2 cellular contexts compared by ENCODE assay signal in the genomic region with DNA sequence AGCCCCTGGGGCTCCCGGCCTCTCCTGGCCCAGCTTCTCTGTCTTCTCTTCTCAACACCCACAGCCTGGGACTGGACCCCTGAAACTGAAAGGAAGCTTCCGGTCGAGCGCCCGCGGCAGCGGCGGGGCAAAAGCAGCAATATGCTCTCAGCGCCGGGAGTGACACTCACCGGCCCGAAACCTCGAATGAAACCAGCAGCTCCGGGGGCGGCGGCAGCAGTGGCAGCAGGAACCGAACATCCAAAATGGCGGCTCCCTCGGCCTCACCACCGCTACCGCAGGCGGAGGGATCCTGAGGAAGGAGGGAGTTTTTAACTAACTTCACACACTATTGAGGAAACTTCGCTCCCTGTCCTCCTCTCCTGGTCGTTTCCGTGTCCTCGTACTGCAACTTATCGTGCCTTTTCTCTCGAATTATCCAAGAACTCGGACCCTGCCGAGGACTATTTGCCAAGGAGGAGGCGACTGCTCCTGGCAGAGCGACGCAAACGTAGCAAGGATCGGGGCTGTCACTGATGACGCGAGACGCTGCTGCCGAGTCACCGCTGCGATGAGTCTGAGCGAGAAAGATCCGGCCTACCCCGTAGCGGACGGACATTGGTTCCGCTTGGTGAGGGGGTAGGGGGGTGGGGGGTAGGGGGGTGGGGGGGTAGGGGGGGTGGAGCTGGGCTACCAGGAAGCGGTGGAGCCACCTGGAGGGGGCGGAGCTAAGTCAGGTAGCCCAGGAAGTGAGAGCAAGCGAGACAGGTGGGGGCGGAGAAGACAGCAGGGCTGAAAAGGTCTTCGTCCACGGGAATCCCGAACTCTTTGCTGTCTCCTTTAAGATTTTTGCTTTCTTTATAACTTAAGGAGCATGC.
TF ChIP-seq lines count a peak whose summit lies in the region.

Gene AP1G1 (minus strand): TSS at position 242 of the 857 bp plus-strand sequence. CDS start 19,355 bp downstream, outside the sequence.

TF ChIP-seq in HCT116, 20 proteins besides CTCF, POLR2A, EP300 and RAD21 (continued from another document):
- TF ChIP-seq ZBTB33 (IDR thresholded peaks at IDR 0.05; ENCODE audit: extremely low read depth, insufficient replicate concordance, low read length): no peak
- 0 out of 2 replicates have a peak, but pooled peaks have one; percentile 18 for TF ChIP-seq FOSL1 (IDR thresholded peaks at IDR 0.05; ENCODE audit: low read depth)
- no peak for TF ChIP-seq EZH2 (IDR thresholded peaks at IDR 0.05)
- TF ChIP-seq SP1 (IDR thresholded peaks at IDR 0.05; ENCODE audit: low read depth): peak; percentile 79
- peak; percentile 64 for TF ChIP-seq JUND (IDR thresholded peaks at IDR 0.05)
- TF ChIP-seq SRF (IDR thresholded peaks at IDR 0.05; ENCODE audit: low read depth): peak; percentile 91
- peak; percentile 62; the same call in 1 of the 2 replicates for TF ChIP-seq SIN3A (IDR thresholded peaks at IDR 0.05; ENCODE audit: low read depth)
- no peak for TF ChIP-seq CEBPB (IDR thresholded peaks at IDR 0.05; ENCODE audit: low read depth)
- peak; percentile 95; the same call in 1 of the 2 replicates for TF ChIP-seq CBX3 (IDR thresholded peaks at IDR 0.05; ENCODE audit: low read depth)
- no peak for TF ChIP-seq EZH2phosphoT487 (IDR thresholded peaks at IDR 0.05; ENCODE audit: borderline replicate concordance)
- peak; percentile 80 for TF ChIP-seq EGR1 (IDR thresholded peaks at IDR 0.05; ENCODE audit: low read depth)
- TF ChIP-seq ELF1 (IDR thresholded peaks at IDR 0.05; ENCODE audit: borderline replicate concordance, low read depth): peak; percentile 63
- TF ChIP-seq, protein P1, sequence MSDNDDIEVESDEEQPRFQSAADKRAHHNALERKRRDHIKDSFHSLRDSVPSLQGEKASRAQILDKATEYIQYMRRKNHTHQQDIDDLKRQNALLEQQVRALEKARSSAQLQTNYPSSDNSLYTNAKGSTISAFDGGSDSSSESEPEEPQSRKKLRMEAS (IDR thresholded peaks at IDR 0.05): peak; percentile 50; the same call in 1 of the 2 replicates
- TF ChIP-seq ZFX (IDR thresholded peaks at IDR 0.05): peak; percentile 70; the same call in 1 of the 2 replicates
- TF ChIP-seq POLR2AphosphoS5 (IDR thresholded peaks at IDR 0.05; ENCODE audit: low read depth, low read length): peak; percentile 96
- TF ChIP-seq, protein P2, sequence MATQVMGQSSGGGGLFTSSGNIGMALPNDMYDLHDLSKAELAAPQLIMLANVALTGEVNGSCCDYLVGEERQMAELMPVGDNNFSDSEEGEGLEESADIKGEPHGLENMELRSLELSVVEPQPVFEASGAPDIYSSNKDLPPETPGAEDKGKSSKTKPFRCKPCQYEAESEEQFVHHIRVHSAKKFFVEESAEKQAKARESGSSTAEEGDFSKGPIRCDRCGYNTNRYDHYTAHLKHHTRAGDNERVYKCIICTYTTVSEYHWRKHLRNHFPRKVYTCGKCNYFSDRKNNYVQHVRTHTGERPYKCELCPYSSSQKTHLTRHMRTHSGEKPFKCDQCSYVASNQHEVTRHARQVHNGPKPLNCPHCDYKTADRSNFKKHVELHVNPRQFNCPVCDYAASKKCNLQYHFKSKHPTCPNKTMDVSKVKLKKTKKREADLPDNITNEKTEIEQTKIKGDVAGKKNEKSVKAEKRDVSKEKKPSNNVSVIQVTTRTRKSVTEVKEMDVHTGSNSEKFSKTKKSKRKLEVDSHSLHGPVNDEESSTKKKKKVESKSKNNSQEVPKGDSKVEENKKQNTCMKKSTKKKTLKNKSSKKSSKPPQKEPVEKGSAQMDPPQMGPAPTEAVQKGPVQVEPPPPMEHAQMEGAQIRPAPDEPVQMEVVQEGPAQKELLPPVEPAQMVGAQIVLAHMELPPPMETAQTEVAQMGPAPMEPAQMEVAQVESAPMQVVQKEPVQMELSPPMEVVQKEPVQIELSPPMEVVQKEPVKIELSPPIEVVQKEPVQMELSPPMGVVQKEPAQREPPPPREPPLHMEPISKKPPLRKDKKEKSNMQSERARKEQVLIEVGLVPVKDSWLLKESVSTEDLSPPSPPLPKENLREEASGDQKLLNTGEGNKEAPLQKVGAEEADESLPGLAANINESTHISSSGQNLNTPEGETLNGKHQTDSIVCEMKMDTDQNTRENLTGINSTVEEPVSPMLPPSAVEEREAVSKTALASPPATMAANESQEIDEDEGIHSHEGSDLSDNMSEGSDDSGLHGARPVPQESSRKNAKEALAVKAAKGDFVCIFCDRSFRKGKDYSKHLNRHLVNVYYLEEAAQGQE (IDR thresholded peaks at IDR 0.05; ENCODE audit: low read depth): no peak
- TF ChIP-seq TCF7L2 (IDR thresholded peaks at IDR 0.05; ENCODE audit: borderline replicate concordance, extremely low read depth, insufficient read depth, insufficient read length): peak; percentile 54
- no peak for TF ChIP-seq ZNF274 (IDR thresholded peaks at IDR 0.05; ENCODE audit: low read depth, low read length)

TF ChIP-seq in neural cell, 6 proteins besides CTCF, POLR2A, EP300 and RAD21 (continued from another document):
- TF ChIP-seq SMC3 (conservative IDR thresholded peaks at IDR 0.05; ENCODE audit: poor library complexity) (peak; percentile 37), EZH2 (IDR thresholded peaks at IDR 0.05; ENCODE audit: borderline replicate concordance, insufficient read depth, low read length, poor library complexity, severe bottlenecking) (no peak)
